8 cellular contexts compared by ENCODE assay signal in the genomic region with DNA sequence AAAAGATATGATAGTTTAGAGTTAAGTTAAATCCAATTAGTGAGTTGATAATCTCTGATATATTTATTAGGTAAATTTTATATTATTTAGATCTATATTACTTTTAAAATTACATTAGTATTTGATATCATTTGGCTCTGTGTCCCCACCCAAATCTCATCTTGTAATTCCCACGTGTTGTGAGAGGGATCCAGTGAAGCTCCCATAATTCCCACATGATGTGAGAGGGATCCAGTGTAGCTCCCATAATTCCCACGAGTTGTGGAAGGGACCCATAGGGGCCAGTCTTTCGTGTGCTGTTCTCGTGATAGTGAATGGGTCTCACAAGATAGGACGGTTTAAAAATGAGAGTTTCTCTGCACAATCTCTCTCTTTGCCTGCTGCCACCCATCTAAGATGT.
"Had no signal": no experiment of that assay in that cellular context is flagged by ENCODE, and none has a peak within 500 bp of the region (broad histone marks: within the 10 kb centered on the region; RNA-seq: fewer than 3 reads in every experiment).

No MANE protein-coding gene starts in this region.

- H3K4me3 ChIP-seq: GM12878 had no signal

- DNase-seq: GDM1, GF-D8 had no signal

- FAIRE-seq: G401.6, GM12878, GM12891, GM12892, GM18507, GM19239 had no signal

- ATAC-seq: GM12878 had no signal
